In the genomic region with DNA sequence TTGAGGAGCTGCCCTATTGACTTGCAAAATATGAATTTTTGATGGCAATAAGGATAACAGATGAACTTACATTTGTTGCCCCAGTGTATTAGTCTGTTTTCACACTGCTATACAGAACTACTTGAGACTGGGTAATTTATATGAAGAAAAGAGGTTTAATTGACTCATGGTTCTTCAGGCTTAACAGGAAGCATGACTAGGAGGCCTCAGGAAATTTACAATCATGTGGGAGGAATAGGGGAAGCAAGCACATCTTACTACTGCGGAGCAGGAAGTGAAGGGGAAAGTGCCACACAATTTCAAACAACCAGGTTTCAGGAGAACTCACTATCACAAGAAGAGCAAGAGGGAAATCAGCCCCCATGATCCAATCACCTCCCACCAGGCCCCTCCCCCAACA, we compare ENCODE assay signal across 22 cellular contexts. TPM values are rescaled to one million over a fixed set of nuclear protein-coding genes. Genes with fewer than 3 reads are reported as not detected.
DNase-seq lines count a peak whose midpoint lies in the region; ATAC-seq, FAIRE-seq and TF ChIP-seq lines count a peak whose summit lies in the region.
"Had no signal": no experiment of that assay in that cellular context is flagged by ENCODE, and none has a peak within 500 bp of the region (broad histone marks: within the 10 kb centered on the region; RNA-seq: fewer than 3 reads in every experiment).

No MANE protein-coding gene starts in this region.

- DNase-seq in GDM1 (lab: John Stamatoyannopoulos, UW) (peak; percentile 64), NB4 (ENCODE audit: low read depth) (peak; percentile 68), bronchial epithelial cell (ENCODE audit: low read depth) (peak; percentile 76), occipital lobe (lab: John Stamatoyannopoulos, UW) (no peak)
- no peak for DNase-seq in naive thymus-derived CD4-positive, alpha-beta T cell
- DNase-seq in CD4-positive, alpha-beta memory T cell, result no peak
- DNase-seq: activated CD4-positive, alpha-beta T cell treated with anti-CD3 and anti-CD28 coated beads for 48 hours; activated CD8-positive, alpha-beta memory T cell treated with anti-CD3 and anti-CD28 coated beads, Interleukin-2, amount 50 U/mL, for 4 hours; activated gamma-delta T cell; amniotic stem cell; cerebellar nuclear complex; foreskin fibroblast; H7; left ventricle myocardium superior; NCI-H1694; NCI-H226; posterior cingulate gyrus; T-helper 9 cell had no signal

- H3K36me3 ChIP-seq in bronchial epithelial cell (ENCODE audit: control insufficient read depth, insufficient read depth, low read length), result no peaks in the 10 kb centered on the region
- H3K36me3 ChIP-seq in naive thymus-derived CD4-positive, alpha-beta T cell (ENCODE audit: control insufficient read depth in 2 of 3, insufficient read depth in 3 of 3, low read length in 3 of 3), result no peaks in the 10 kb centered on the region
- H3K36me3 ChIP-seq in CD4-positive, alpha-beta memory T cell (ENCODE audit: insufficient read depth, low read length), result no peaks in the 10 kb centered on the region
- H3K36me3 ChIP-seq: SJSA1, suprapubic skin had no signal

- FAIRE-seq in bronchial epithelial cell (lab: Jason Lieb, UNC), result no peak

- no peaks in the 10 kb centered on the region for H3K27me3 ChIP-seq in bronchial epithelial cell (ENCODE audit: control insufficient read depth, insufficient read depth, low read length)
- no peaks in the 10 kb centered on the region for H3K27me3 ChIP-seq in naive thymus-derived CD4-positive, alpha-beta T cell (ENCODE audit: control insufficient read depth in 2 of 2, insufficient read depth in 2 of 2, low read length in 2 of 2)
- no peaks in the 10 kb centered on the region for H3K27me3 ChIP-seq in CD4-positive, alpha-beta memory T cell (ENCODE audit: insufficient read depth, low read length)
- H3K27me3 ChIP-seq: SJSA1, suprapubic skin had no signal

- TF ChIP-seq POLR2A in NB4 (IDR thresholded peaks at IDR 0.05; ENCODE audit: extremely low read depth, insufficient read length), result no peak

- peak; percentile 67 for ATAC-seq in naive thymus-derived CD4-positive, alpha-beta T cell
- ATAC-seq in HG02759 (IDR thresholded peaks at IDR 0.05; ENCODE audit: unreplicated experiment), result no peak
- ATAC-seq: left ventricle myocardium superior had no signal

- intact Hi-C loops in naive thymus-derived CD4-positive, alpha-beta T cell (cut with micrococcal nuclease), result no loop called here
- intact Hi-C loops in CD4-positive, alpha-beta memory T cell (cut with micrococcal nuclease), result no loop called here

- TF ChIP-seq CTCF in NB4 (IDR thresholded peaks at IDR 0.05; ENCODE audit: low read depth, low read length) (no peak), bronchial epithelial cell (IDR thresholded peaks at IDR 0.05; ENCODE audit: insufficient read depth, low read length, severe bottlenecking) (no peak)

- H3K27me3 Mint-ChIP-seq in naive thymus-derived CD4-positive, alpha-beta T cell, result peaks cover 4 to 34% (median 19%) of the 10 kb centered on the region in 5 donors
- H3K27me3 Mint-ChIP-seq in CD4-positive, alpha-beta memory T cell, result peaks cover 12 to 22% of the 10 kb centered on the region in 2 donors

- CTCF ChIA-PET in naive thymus-derived CD4-positive, alpha-beta T cell (lab: Charles Lee), result no interaction called here
- CTCF ChIA-PET in CD4-positive, alpha-beta memory T cell (lab: Charles Lee; ENCODE audit: partially characterized antibody), result no interaction called here

- POLR2A ChIA-PET in naive thymus-derived CD4-positive, alpha-beta T cell (lab: Charles Lee), result no interaction called here
- POLR2A ChIA-PET in CD4-positive, alpha-beta memory T cell (lab: Charles Lee; ENCODE audit: partially characterized antibody), result no interaction called here

- H3K4me1 Mint-ChIP-seq in naive thymus-derived CD4-positive, alpha-beta T cell, result peaks cover 0 to 2% (median 0%) of the 10 kb centered on the region in 7 donors
- H3K4me1 Mint-ChIP-seq in CD4-positive, alpha-beta memory T cell, result no peaks in the 10 kb centered on the region

- no peaks in the 10 kb centered on the region for H3K9me3 ChIP-seq in naive thymus-derived CD4-positive, alpha-beta T cell (ENCODE audit: control insufficient read depth in 2 of 3, low read length in 3 of 3)
- no peaks in the 10 kb centered on the region for H3K9me3 ChIP-seq in CD4-positive, alpha-beta memory T cell (ENCODE audit: control insufficient read depth in 1 of 2, low read length in 2 of 2)
- H3K9me3 ChIP-seq: SJSA1, suprapubic skin had no signal

- H3K4me3 ChIP-seq in NB4 (ENCODE audit: low read depth, low read length) (no peak overlapping the region), bronchial epithelial cell (ENCODE audit: low read depth, low read length) (no peak overlapping the region)
- H3K4me3 ChIP-seq in naive thymus-derived CD4-positive, alpha-beta T cell (ENCODE audit: low read length), result no peak overlapping the region
- no peak overlapping the region for H3K4me3 ChIP-seq in CD4-positive, alpha-beta memory T cell (ENCODE audit: low read length in 2 of 2)
- H3K4me3 ChIP-seq: SJSA1, skin epidermis, suprapubic skin had no signal

- no peaks in the 10 kb centered on the region for H3K36me3 Mint-ChIP-seq in naive thymus-derived CD4-positive, alpha-beta T cell
- no peaks in the 10 kb centered on the region for H3K36me3 Mint-ChIP-seq in CD4-positive, alpha-beta memory T cell

- no peaks in the 10 kb centered on the region for H3K4me1 ChIP-seq in naive thymus-derived CD4-positive, alpha-beta T cell (ENCODE audit: control insufficient read depth in 2 of 2, insufficient read depth in 2 of 2, low read length in 2 of 2)
- no peaks in the 10 kb centered on the region for H3K4me1 ChIP-seq in CD4-positive, alpha-beta memory T cell (ENCODE audit: insufficient read depth, low read length)
- H3K4me1 ChIP-seq: SJSA1 had no signal

- no peak overlapping the region for H3K4me3 Mint-ChIP-seq in naive thymus-derived CD4-positive, alpha-beta T cell
- H3K4me3 Mint-ChIP-seq in CD4-positive, alpha-beta memory T cell, result no peak overlapping the region

- no peak overlapping the region for H3K27ac Mint-ChIP-seq in naive thymus-derived CD4-positive, alpha-beta T cell
- no peak overlapping the region for H3K27ac Mint-ChIP-seq in CD4-positive, alpha-beta memory T cell

- no peak overlapping the region for H3K27ac ChIP-seq in naive thymus-derived CD4-positive, alpha-beta T cell (ENCODE audit: low read depth, low read length)
- no peak overlapping the region for H3K27ac ChIP-seq in CD4-positive, alpha-beta memory T cell (ENCODE audit: low read depth, low read length)
- H3K27ac ChIP-seq: SJSA1, skin epidermis, suprapubic skin had no signal

- peaks cover 0 to 3% (median 0%) of the 10 kb centered on the region in 11 donors for H3K9me3 Mint-ChIP-seq in naive thymus-derived CD4-positive, alpha-beta T cell
- H3K9me3 Mint-ChIP-seq in CD4-positive, alpha-beta memory T cell, result peaks cover 0 to 2% (median 0%) of the 10 kb centered on the region in 8 donors

RNA-seq across cellular contexts. Expression of a gene that starts 57.9 kb away (rescaled TPM):
- total RNA-seq in bronchial epithelial cell (4.6 and 9.2 TPM in 2 replicates), occipital lobe (48.8 TPM)
- total RNA-seq in naive thymus-derived CD4-positive, alpha-beta T cell, result 10 to 100 TPM; 13.1 to 33.6 (median 27.4) TPM
- polyA plus RNA-seq in naive thymus-derived CD4-positive, alpha-beta T cell, result 10 to 100 TPM; 41.1 to 44.7 TPM
- 10 to 100 TPM; 26.9 to 27.1 TPM for total RNA-seq in CD4-positive, alpha-beta memory T cell
- polyA plus RNA-seq in CD4-positive, alpha-beta memory T cell, result 10 to 100 TPM; 34.5 to 40.6 TPM

Comparison
In these comparisons a context has a peak if more than half of its experiments do, and no peak if none do; other contexts are left out.
1. DNase-seq: peak in GDM1 (single experiment), NB4 (single experiment) and bronchial epithelial cell (single experiment); none in naive thymus-derived CD4-positive, alpha-beta T cell (0 of 9), CD4-positive, alpha-beta memory T cell (0 of 5) and occipital lobe (single experiment).